In genomic region chr3:13150624-13151023, GRCh38 we compare ENCODE assay signal across 22 cellular contexts.
DNase-seq lines count a peak whose midpoint lies in the region; TF ChIP-seq lines count a peak whose summit lies in the region.
"Had no signal": no experiment of that assay in that cellular context is flagged by ENCODE, and none has a peak within 500 bp of the region (broad histone marks: within the 10 kb centered on the region; RNA-seq: fewer than 3 reads in every experiment).

No MANE protein-coding gene starts in this region.

- peak; percentile 3 for DNase-seq in WERI-Rb-1
- DNase-seq in coronary artery (ENCODE audit: low spot score) = peak; percentile 38
- peak; percentile 65 for DNase-seq in osteocyte (ENCODE audit: extremely low spot score, unreplicated experiment)
- DNase-seq in tibial artery = peak; percentile 7 to 38
- no peak for DNase-seq in H4 (ENCODE audit: low spot score)
- DNase-seq in HK-2 (ENCODE audit: unreplicated experiment) = no peak
- DNase-seq in NCI-H2196 treated with DMSO at 0.1 percent for 48 hours (lab: John Stamatoyannopoulos, UW; ENCODE audit: unreplicated experiment) = no peak
- DNase-seq: Caco-2; CD8-positive, alpha-beta T cell; GOT3; Kasumi-1; NCI-H1105 treated with DMSO at 0.1 percent for 48 hours; NCI-H146; NCI-H1930; NCI-H2107; NCI-H446 treated with DMSO at 0.1 percent for 48 hours; NCI-H526; NCI-H82; SHP77 treated with DMSO at 0.1 percent for 48 hours had no signal

- H3K9me3 ChIP-seq in WERI-Rb-1 (ENCODE audit: severe bottlenecking) (peaks cover 5% of the 10 kb centered on the region), tibial artery (peaks cover 0 to 5% (median 2%) of the 10 kb centered on the region in 3 donors)

- peaks cover 4% of the 10 kb centered on the region; the same call in 1 of the 2 replicates for H3K36me3 ChIP-seq in WERI-Rb-1
- no peaks in the 10 kb centered on the region for H3K36me3 ChIP-seq in tibial artery

- H3K27me3 ChIP-seq in WERI-Rb-1 (ENCODE audit: insufficient read depth, low read depth, severe bottlenecking) = no peaks in the 10 kb centered on the region
- H3K27me3 ChIP-seq in tibial artery = peaks cover 0 to 18% of the 10 kb centered on the region in 2 donors

- H3K9me3 Mint-ChIP-seq in osteocyte (ENCODE audit: unreplicated experiment) = peaks cover 11% of the 10 kb centered on the region

- no peaks in the 10 kb centered on the region for H3K36me3 Mint-ChIP-seq in osteocyte (ENCODE audit: unreplicated experiment)
- H3K36me3 Mint-ChIP-seq: CD8-positive, alpha-beta T cell had no signal

- no peak overlapping the region for H3K4me3 Mint-ChIP-seq in osteocyte (ENCODE audit: unreplicated experiment)

- H3K4me1 ChIP-seq in tibial artery = no peaks in the 10 kb centered on the region
- H3K4me1 ChIP-seq: Caco-2 had no signal

- H3K4me3 ChIP-seq in WERI-Rb-1 (ENCODE audit: low read depth, low read length) (no peak overlapping the region), coronary artery (no peak overlapping the region), tibial artery (no peak overlapping the region)

- no peak overlapping the region for H3K27ac ChIP-seq in WERI-Rb-1
- H3K27ac ChIP-seq in coronary artery = no peak overlapping the region
- H3K27ac ChIP-seq in tibial artery = no peak overlapping the region
- H3K27ac ChIP-seq: C4-2B, HL-60, RWPE1 had no signal

- intact Hi-C loops in tibial artery (cut with DNase I; ENCODE audit: low total_unique reads) = no loop called here

- H3K4me1 Mint-ChIP-seq in osteocyte (ENCODE audit: unreplicated experiment) = no peaks in the 10 kb centered on the region

- no peaks in the 10 kb centered on the region for H3K27me3 Mint-ChIP-seq in osteocyte (ENCODE audit: unreplicated experiment)

- no peak for TF ChIP-seq CTCF in WERI-Rb-1 (IDR thresholded peaks at IDR 0.05; ENCODE audit: low read depth, low read length)
- no peak for TF ChIP-seq CTCF in coronary artery (IDR thresholded peaks at IDR 0.05)
- TF ChIP-seq CTCF in osteocyte (IDR thresholded peaks at IDR 0.05) = no peak
- no peak for TF ChIP-seq CTCF in tibial artery (IDR thresholded peaks at IDR 0.05)

- H3K27ac Mint-ChIP-seq in osteocyte (ENCODE audit: unreplicated experiment) = no peak overlapping the region
- H3K27ac Mint-ChIP-seq: CD8-positive, alpha-beta T cell had no signal

Comparison
In these comparisons a context has a peak if more than half of its experiments do, and no peak if none do; other contexts are left out.
1. DNase-seq: peak in WERI-Rb-1 (single experiment), coronary artery (single experiment), osteocyte (single experiment) and tibial artery (2 of 2); none in H4 (single experiment), HK-2 (single experiment) and NCI-H2196 treated with DMSO at 0.1 percent for 48 hours (single experiment).